In genomic region chr3:48899298-48899697, GRCh38 we compare ENCODE assay signal across 8 cellular contexts. TPM values are rescaled to one million over a fixed set of nuclear protein-coding genes. Genes with fewer than 3 reads are reported as not detected.
A peak's percentile ranks its signal among the peaks of the same experiment; 100 is the strongest.
DNase-seq lines count a peak whose midpoint lies in the region; ATAC-seq and TF ChIP-seq lines count a peak whose summit lies in the region.

No MANE protein-coding gene starts in this region.

- H3K4me3 ChIP-seq in left ventricle myocardium inferior (peak overlapping the region; percentile 75), lower lobe of right lung (peak overlapping the region; percentile 89), uterus (peak overlapping the region in 1 of 2 donors; percentile 71)

- no peak for TF ChIP-seq CTCF in left ventricle myocardium inferior (IDR thresholded peaks at IDR 0.05; ENCODE audit: borderline replicate concordance)
- TF ChIP-seq CTCF in lower lobe of right lung (IDR thresholded peaks at IDR 0.05), result no peak
- TF ChIP-seq CTCF in uterus (IDR thresholded peaks at IDR 0.05), result no peak

- DNase-seq in left ventricle myocardium inferior (no peak), cardiac septum (ENCODE audit: low spot score) (no peak), lower lobe of right lung (no peak), uterus (no peak)
- DNase-seq in activated T-helper 2 cell treated with anti-CD3 and anti-CD28 coated beads, Interferon-gamma antibody, Interleukin-2, Interleukin-4, amounts not matched to agents 10 μg/mL and 5 μg/mL and 100 μg/mL, durations not matched to agents 14 hours and 24 hours and 36 hours (ENCODE audit: low spot score), result peak; percentile 26

- no peaks in the 10 kb centered on the region for H3K27me3 ChIP-seq in left ventricle myocardium inferior (ENCODE audit: low read depth)
- H3K27me3 ChIP-seq in lower lobe of right lung (ENCODE audit: low read depth), result no peaks in the 10 kb centered on the region
- no peaks in the 10 kb centered on the region for H3K27me3 ChIP-seq in uterus

- H3K36me3 ChIP-seq in left ventricle myocardium inferior (no peaks in the 10 kb centered on the region), lower lobe of right lung (no peaks in the 10 kb centered on the region), uterus (no peaks in the 10 kb centered on the region)

- no peak for TF ChIP-seq POLR2A in uterus (IDR thresholded peaks at IDR 0.05)

- no peaks in the 10 kb centered on the region for H3K9me3 ChIP-seq in left ventricle myocardium inferior (replicated peaks)
- no peaks in the 10 kb centered on the region for H3K9me3 ChIP-seq in lower lobe of right lung
- no peaks in the 10 kb centered on the region for H3K9me3 ChIP-seq in uterus

- H3K27ac ChIP-seq in left ventricle myocardium inferior (replicated peaks) (peak overlapping the region; percentile 89), lower lobe of right lung (peak overlapping the region; percentile 85), uterus (peak overlapping the region; percentile 74 to 82)

- intact Hi-C loops in left ventricle myocardium inferior (cut with micrococcal nuclease) (no loop called here), cardiac septum (cut with DNase I) (loop anchor here (2.0 to 5.0 kb wide), 3 partner anchors 20 to 54 kb away; partner anchors contain the start of genes ARIH2 and PRKAR2A), lower lobe of right lung (cut with DNase I) (no loop called here), uterus (cut with DNase I; ENCODE audit: low total_unique reads) (no loop called here)
- intact Hi-C loops in activated T-helper 2 cell treated with anti-CD3 and anti-CD28 coated beads, Interferon-gamma antibody, Interleukin-2, Interleukin-4, amounts not matched to agents 10 μg/mL and 5 μg/mL and 100 μg/mL, durations not matched to agents 14 hours and 24 hours and 36 hours (cut with micrococcal nuclease), result loop anchor here (1.0 to 5.0 kb wide), 2 partner anchors 19 to 52 kb away; partner anchors contain the start of genes ARIH2 and PRKAR2A

- peak overlapping the region; percentile 90 for H3K4me3 Mint-ChIP-seq in activated T-helper 2 cell treated with anti-CD3 and anti-CD28 coated beads, Interferon-gamma antibody, Interleukin-2, Interleukin-4, amounts not matched to agents 10 μg/mL and 5 μg/mL and 100 μg/mL, durations not matched to agents 14 hours and 24 hours and 36 hours (ENCODE audit: low read depth)

- peak overlapping the region; percentile 94 for H3K27ac Mint-ChIP-seq in activated T-helper 2 cell treated with anti-CD3 and anti-CD28 coated beads, Interferon-gamma antibody, Interleukin-2, Interleukin-4, amounts not matched to agents 10 μg/mL and 5 μg/mL and 100 μg/mL, durations not matched to agents 14 hours and 24 hours and 36 hours

- ATAC-seq in lower lobe of right lung (peak in 1 of 2 donors; percentile 4), HG03097 (IDR thresholded peaks at IDR 0.05; ENCODE audit: low FRiP score, unreplicated experiment) (no peak), HG03565 (IDR thresholded peaks at IDR 0.05; ENCODE audit: unreplicated experiment) (no peak), GM21619 (IDR thresholded peaks at IDR 0.05; ENCODE audit: unreplicated experiment) (no peak)

- no peaks in the 10 kb centered on the region for H3K9me3 Mint-ChIP-seq in activated T-helper 2 cell treated with anti-CD3 and anti-CD28 coated beads, Interferon-gamma antibody, Interleukin-2, Interleukin-4, amounts not matched to agents 10 μg/mL and 5 μg/mL and 100 μg/mL, durations not matched to agents 14 hours and 24 hours and 36 hours

- peaks cover 33% of the 10 kb centered on the region for H3K4me1 Mint-ChIP-seq in activated T-helper 2 cell treated with anti-CD3 and anti-CD28 coated beads, Interferon-gamma antibody, Interleukin-2, Interleukin-4, amounts not matched to agents 10 μg/mL and 5 μg/mL and 100 μg/mL, durations not matched to agents 14 hours and 24 hours and 36 hours (ENCODE audit: low read depth)

- no peaks in the 10 kb centered on the region for H3K27me3 Mint-ChIP-seq in activated T-helper 2 cell treated with anti-CD3 and anti-CD28 coated beads, Interferon-gamma antibody, Interleukin-2, Interleukin-4, amounts not matched to agents 10 μg/mL and 5 μg/mL and 100 μg/mL, durations not matched to agents 14 hours and 24 hours and 36 hours (ENCODE audit: low read depth)

- H3K4me1 ChIP-seq in left ventricle myocardium inferior (peaks cover 32% of the 10 kb centered on the region), lower lobe of right lung (peaks cover 29% of the 10 kb centered on the region), uterus (no peaks in the 10 kb centered on the region)

- H3K36me3 Mint-ChIP-seq in activated T-helper 2 cell treated with anti-CD3 and anti-CD28 coated beads, Interferon-gamma antibody, Interleukin-2, Interleukin-4, amounts not matched to agents 10 μg/mL and 5 μg/mL and 100 μg/mL, durations not matched to agents 14 hours and 24 hours and 36 hours (ENCODE audit: low read depth), result peaks cover 5% of the 10 kb centered on the region

RNA-seq across cellular contexts. Expression of gene SLC25A20, which starts 0.6 kb away (rescaled TPM):
- 94.1 TPM for total RNA-seq in left ventricle myocardium inferior
- total RNA-seq in cardiac septum, result 36.7 TPM
- 16.2 and 19.0 TPM in 2 replicates for total RNA-seq in activated T-helper 2 cell treated with anti-CD3 and anti-CD28 coated beads, Interferon-gamma antibody, Interleukin-2, Interleukin-4, amounts not matched to agents 10 μg/mL and 5 μg/mL and 100 μg/mL, durations not matched to agents 14 hours and 24 hours and 36 hours
- total RNA-seq in lower lobe of right lung, result 29.0 TPM
- total RNA-seq in uterus, result 10 to 100 TPM in 2 of 4 donors, 1 to 10 TPM in 2; 7.7 to 41.8 (median 15.3) TPM

RNA-seq across cellular contexts. Expression of gene ARIH2, which starts 19.3 kb away (rescaled TPM):
- 180 TPM for total RNA-seq in left ventricle myocardium inferior
- 121 TPM for total RNA-seq in cardiac septum
- total RNA-seq in activated T-helper 2 cell treated with anti-CD3 and anti-CD28 coated beads, Interferon-gamma antibody, Interleukin-2, Interleukin-4, amounts not matched to agents 10 μg/mL and 5 μg/mL and 100 μg/mL, durations not matched to agents 14 hours and 24 hours and 36 hours, result 156 and 163 TPM in 2 replicates
- 87.4 TPM for total RNA-seq in lower lobe of right lung
- 100 to 1,000 TPM in 1 of 4 donors, 10 to 100 TPM in 3; 37.4 to 102 (median 79.9) TPM for total RNA-seq in uterus

RNA-seq across cellular contexts. Expression of gene PRKAR2A, which starts 51.6 kb away (rescaled TPM):
- total RNA-seq in left ventricle myocardium inferior (52.2 TPM), cardiac septum (48.1 TPM), lower lobe of right lung (45.5 TPM), uterus (10 to 100 TPM in 3 of 4 donors, 1 to 10 TPM in 1; 5.4 to 59.0 (median 26.3) TPM)
- total RNA-seq in activated T-helper 2 cell treated with anti-CD3 and anti-CD28 coated beads, Interferon-gamma antibody, Interleukin-2, Interleukin-4, amounts not matched to agents 10 μg/mL and 5 μg/mL and 100 μg/mL, durations not matched to agents 14 hours and 24 hours and 36 hours, result 30.7 and 32.4 TPM in 2 replicates

Comparison
In these comparisons a context has a peak if more than half of its experiments do, and no peak if none do; other contexts are left out.
1. intact Hi-C loops: an anchor here in cardiac septum (2.0 to 5.0 kb wide) and activated T-helper 2 cell treated with anti-CD3 and anti-CD28 coated beads, Interferon-gamma antibody, Interleukin-2, Interleukin-4, amounts not matched to agents 10 μg/mL and 5 μg/mL and 100 μg/mL, durations not matched to agents 14 hours and 24 hours and 36 hours (1.0 to 5.0 kb wide); none called in left ventricle myocardium inferior, lower lobe of right lung and uterus.